23 cellular contexts compared by ENCODE assay signal in the genomic region with DNA sequence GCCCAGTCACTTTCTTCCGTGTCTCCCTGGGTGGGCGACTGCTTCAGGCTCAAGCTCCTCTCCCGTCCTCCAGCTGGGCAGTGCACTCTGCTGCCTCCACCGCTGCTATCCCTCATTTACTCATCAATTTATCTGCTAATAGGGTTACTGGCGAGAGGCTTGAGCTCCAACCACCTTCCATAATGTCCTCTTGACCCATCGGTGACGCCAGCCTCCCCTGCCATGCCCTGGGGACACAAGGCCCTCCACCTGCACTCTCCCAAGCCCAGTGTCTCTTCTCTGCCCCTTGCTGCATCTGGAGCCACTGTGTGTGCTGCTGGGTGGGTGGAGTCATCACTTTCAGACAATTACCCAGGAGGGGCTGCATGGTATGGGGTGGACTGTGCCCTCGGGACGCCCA.
"Had no signal": no experiment of that assay in that cellular context is flagged by ENCODE, and none has a peak within 500 bp of the region (broad histone marks: within the 10 kb centered on the region; RNA-seq: fewer than 3 reads in every experiment).

No MANE protein-coding gene starts in this region.

- H3K36me3 ChIP-seq: left ventricle myocardium inferior, right atrium auricular region, right lobe of liver, transverse colon, uterus had no signal

- ATAC-seq: natural killer cell; psoas muscle; stimulated activated memory B cell treated with anti-CD40 and anti-IgM and Interleukin-4, amounts not matched to agents 10 μg/mL and 1 μg/mL and 100 μg/mL, for 72 hours; stimulated activated naive CD8-positive, alpha-beta T cell treated with anti-CD3 and anti-CD28 coated beads, Interleukin-15, amount 100 ng/mL, for 72 hours had no signal

- H3K4me3 ChIP-seq: hepatocyte, left ventricle myocardium inferior, lung, psoas muscle, right atrium auricular region, right lobe of liver, smooth muscle cell, transverse colon, uterus had no signal

- H3K27me3 Mint-ChIP-seq: naive B cell; stimulated activated memory B cell treated with anti-CD40 and anti-IgM and Interleukin-4, amounts not matched to agents 10 μg/mL and 1 μg/mL and 100 μg/mL, for 72 hours; stimulated activated naive CD8-positive, alpha-beta T cell treated with anti-CD3 and anti-CD28 coated beads, Interleukin-15, amount 100 ng/mL, for 72 hours had no signal

- H3K79me2 ChIP-seq: hepatocyte, parathyroid adenoma had no signal

- H3K9ac ChIP-seq: parathyroid adenoma had no signal

- H3K9me3 Mint-ChIP-seq: mesothelial cell of epicardium had no signal

- H3K9me3 ChIP-seq: psoas muscle, right atrium auricular region, right lobe of liver, transverse colon, uterus had no signal

- H3K4me1 ChIP-seq: left ventricle myocardium inferior, parathyroid adenoma, psoas muscle, right atrium auricular region, right lobe of liver, transverse colon, uterus had no signal

- H3K27me3 ChIP-seq: hepatocyte, right atrium auricular region, right lobe of liver, transverse colon, uterus had no signal

- DNase-seq: left ventricle myocardium inferior; mesendoderm; naive B cell; natural killer cell; nephron progenitor cell; psoas muscle; right lobe of liver; stimulated activated CD4-positive, alpha-beta T cell treated with anti-CD3 and anti-CD28 coated beads, Interleukin-1b, Interleukin-23, amount 100 ng/mL, for 48 hours; stimulated activated CD4-positive, alpha-beta T cell treated with anti-CD3 and anti-CD28 coated beads, Interleukin-2, amount 100 ng/mL, for 48 hours; stimulated activated CD4-positive, alpha-beta T cell treated with anti-CD3 and anti-CD28 coated beads, Interleukin-4, amount 100 ng/mL, for 4 hours; stimulated activated CD8-positive, alpha-beta memory T cell treated with anti-CD3 and anti-CD28 coated beads, Interleukin-4, amount 100 ng/mL, for 48 hours; stimulated activated naive CD4-positive, alpha-beta T cell treated with Interleukin-2 at 50 U/mL for 16 hours; stimulated activated naive CD8-positive, alpha-beta T cell treated with anti-CD3 and anti-CD28 coated beads, Interleukin-15, amount 100 ng/mL, for 72 hours; substantia nigra; transverse colon; uterus had no signal

- H3K36me3 Mint-ChIP-seq: mesothelial cell of epicardium; naive B cell; natural killer cell; stimulated activated memory B cell treated with anti-CD40 and anti-IgM and Interleukin-4, amounts not matched to agents 10 μg/mL and 1 μg/mL and 100 μg/mL, for 72 hours had no signal

- H3K4me1 Mint-ChIP-seq: mesothelial cell of epicardium; naive B cell; nephron progenitor cell; stimulated activated memory B cell treated with anti-CD40 and anti-IgM and Interleukin-4, amounts not matched to agents 10 μg/mL and 1 μg/mL and 100 μg/mL, for 72 hours; stimulated activated naive CD8-positive, alpha-beta T cell treated with anti-CD3 and anti-CD28 coated beads, Interleukin-15, amount 100 ng/mL, for 72 hours had no signal

- H3K4me2 ChIP-seq: hepatocyte, smooth muscle cell had no signal

- H3K27ac Mint-ChIP-seq: mesothelial cell of epicardium; naive B cell; natural killer cell; nephron progenitor cell; stimulated activated memory B cell treated with anti-CD40 and anti-IgM and Interleukin-4, amounts not matched to agents 10 μg/mL and 1 μg/mL and 100 μg/mL, for 72 hours; stimulated activated naive CD8-positive, alpha-beta T cell treated with anti-CD3 and anti-CD28 coated beads, Interleukin-15, amount 100 ng/mL, for 72 hours had no signal

- H3K27ac ChIP-seq: hepatocyte, left ventricle myocardium inferior, parathyroid adenoma, psoas muscle, right atrium auricular region, right lobe of liver, transverse colon, uterus had no signal

- H2AFZ ChIP-seq: hepatocyte, parathyroid adenoma had no signal

- H3K4me3 Mint-ChIP-seq: mesothelial cell of epicardium; naive B cell; natural killer cell; nephron progenitor cell; stimulated activated memory B cell treated with anti-CD40 and anti-IgM and Interleukin-4, amounts not matched to agents 10 μg/mL and 1 μg/mL and 100 μg/mL, for 72 hours; stimulated activated naive CD8-positive, alpha-beta T cell treated with anti-CD3 and anti-CD28 coated beads, Interleukin-15, amount 100 ng/mL, for 72 hours had no signal
